Comparison of ENCODE assay signal across 1 cellular context in the genomic region with DNA sequence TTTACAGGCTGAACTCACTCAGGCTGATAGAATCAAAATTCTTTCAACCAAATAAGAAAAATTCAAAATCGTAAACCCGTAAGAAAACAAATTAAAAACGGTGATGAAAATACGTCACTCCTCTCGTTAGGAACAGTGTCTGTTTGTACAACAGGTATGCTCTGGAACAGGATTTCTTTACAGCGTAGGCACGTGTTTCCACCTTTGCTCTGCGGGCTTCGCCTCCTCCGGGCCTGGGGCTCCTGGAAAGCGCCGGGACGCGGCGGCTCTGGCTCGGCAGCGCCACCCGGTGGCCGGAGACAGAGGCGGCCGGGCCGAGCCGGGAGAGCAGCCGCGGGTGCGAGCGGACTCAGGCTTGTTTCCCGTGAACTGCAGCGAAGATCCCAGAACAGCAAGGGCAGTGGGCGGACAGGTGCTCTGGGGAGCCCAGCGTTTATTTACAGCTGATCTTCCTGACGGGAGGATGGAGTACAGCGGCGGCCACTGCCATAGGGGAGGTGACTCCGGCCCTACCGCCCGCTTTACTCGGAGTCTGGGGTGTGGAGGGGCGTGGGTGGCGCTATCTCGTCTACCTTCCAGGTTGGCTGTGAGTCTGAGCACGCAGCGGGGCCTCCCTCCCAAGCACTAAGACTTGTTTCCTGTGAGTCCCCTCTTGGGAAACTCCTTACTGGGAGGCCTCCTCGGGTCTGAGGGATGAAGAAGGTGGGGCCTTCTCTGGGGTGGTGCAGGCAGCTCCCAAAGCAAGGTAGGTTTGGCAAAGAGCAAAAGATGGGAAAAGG.
TF ChIP-seq lines count a peak whose summit lies in the region.

No MANE protein-coding gene starts in this region.

TF ChIP-seq in K562, 482 proteins besides CTCF, POLR2A, EP300 and RAD21 (continued from another document and continues in another):
- TF ChIP-seq, protein P1, sequence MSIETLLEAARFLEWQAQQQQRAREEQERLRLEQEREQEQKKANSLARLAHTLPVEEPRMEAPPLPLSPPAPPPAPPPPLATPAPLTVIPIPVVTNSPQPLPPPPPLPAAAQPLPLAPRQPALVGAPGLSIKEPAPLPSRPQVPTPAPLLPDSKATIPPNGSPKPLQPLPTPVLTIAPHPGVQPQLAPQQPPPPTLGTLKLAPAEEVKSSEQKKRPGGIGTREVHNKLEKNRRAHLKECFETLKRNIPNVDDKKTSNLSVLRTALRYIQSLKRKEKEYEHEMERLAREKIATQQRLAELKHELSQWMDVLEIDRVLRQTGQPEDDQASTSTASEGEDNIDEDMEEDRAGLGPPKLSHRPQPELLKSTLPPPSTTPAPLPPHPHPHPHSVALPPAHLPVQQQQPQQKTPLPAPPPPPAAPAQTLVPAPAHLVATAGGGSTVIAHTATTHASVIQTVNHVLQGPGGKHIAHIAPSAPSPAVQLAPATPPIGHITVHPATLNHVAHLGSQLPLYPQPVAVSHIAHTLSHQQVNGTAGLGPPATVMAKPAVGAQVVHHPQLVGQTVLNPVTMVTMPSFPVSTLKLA (conservative IDR thresholded peaks at IDR 0.05): peak; percentile 59 to 70
- 0 out of 4 replicates have a peak, but pooled peaks of 1 of the 2 experiments have one; percentile 52 for TF ChIP-seq ARNT (IDR thresholded peaks at IDR 0.05)
- peak; percentile 80; the same call in 1 of the 2 replicates for TF ChIP-seq ARID2 (IDR thresholded peaks at IDR 0.05)
- TF ChIP-seq ZSCAN29 (IDR thresholded peaks at IDR 0.05): no peak
- TF ChIP-seq, protein P2, sequence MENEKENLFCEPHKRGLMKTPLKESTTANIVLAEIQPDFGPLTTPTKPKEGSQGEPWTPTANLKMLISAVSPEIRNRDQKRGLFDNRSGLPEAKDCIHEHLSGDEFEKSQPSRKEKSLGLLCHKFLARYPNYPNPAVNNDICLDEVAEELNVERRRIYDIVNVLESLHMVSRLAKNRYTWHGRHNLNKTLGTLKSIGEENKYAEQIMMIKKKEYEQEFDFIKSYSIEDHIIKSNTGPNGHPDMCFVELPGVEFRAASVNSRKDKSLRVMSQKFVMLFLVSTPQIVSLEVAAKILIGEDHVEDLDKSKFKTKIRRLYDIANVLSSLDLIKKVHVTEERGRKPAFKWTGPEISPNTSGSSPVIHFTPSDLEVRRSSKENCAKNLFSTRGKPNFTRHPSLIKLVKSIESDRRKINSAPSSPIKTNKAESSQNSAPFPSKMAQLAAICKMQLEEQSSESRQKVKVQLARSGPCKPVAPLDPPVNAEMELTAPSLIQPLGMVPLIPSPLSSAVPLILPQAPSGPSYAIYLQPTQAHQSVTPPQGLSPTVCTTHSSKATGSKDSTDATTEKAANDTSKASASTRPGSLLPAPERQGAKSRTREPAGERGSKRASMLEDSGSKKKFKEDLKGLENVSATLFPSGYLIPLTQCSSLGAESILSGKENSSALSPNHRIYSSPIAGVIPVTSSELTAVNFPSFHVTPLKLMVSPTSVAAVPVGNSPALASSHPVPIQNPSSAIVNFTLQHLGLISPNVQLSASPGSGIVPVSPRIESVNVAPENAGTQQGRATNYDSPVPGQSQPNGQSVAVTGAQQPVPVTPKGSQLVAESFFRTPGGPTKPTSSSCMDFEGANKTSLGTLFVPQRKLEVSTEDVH (IDR thresholded peaks at IDR 0.05; ENCODE audit: low read depth, partially characterized antibody): no peak
- no peak for TF ChIP-seq ETV6 (IDR thresholded peaks at IDR 0.05; ENCODE audit: borderline replicate concordance in 1 of 2, low read depth in 2 of 2, low read length in 1 of 2)
- no peak for TF ChIP-seq ETV6 (CRISPR knock-in tag; IDR thresholded peaks at IDR 0.05; ENCODE audit: borderline replicate concordance)
- TF ChIP-seq ETV5 (CRISPR knock-in tag; IDR thresholded peaks at IDR 0.05; ENCODE audit: low read depth): no peak
- TF ChIP-seq SMARCE1 (IDR thresholded peaks at IDR 0.05): no peak
- TF ChIP-seq, protein P3, sequence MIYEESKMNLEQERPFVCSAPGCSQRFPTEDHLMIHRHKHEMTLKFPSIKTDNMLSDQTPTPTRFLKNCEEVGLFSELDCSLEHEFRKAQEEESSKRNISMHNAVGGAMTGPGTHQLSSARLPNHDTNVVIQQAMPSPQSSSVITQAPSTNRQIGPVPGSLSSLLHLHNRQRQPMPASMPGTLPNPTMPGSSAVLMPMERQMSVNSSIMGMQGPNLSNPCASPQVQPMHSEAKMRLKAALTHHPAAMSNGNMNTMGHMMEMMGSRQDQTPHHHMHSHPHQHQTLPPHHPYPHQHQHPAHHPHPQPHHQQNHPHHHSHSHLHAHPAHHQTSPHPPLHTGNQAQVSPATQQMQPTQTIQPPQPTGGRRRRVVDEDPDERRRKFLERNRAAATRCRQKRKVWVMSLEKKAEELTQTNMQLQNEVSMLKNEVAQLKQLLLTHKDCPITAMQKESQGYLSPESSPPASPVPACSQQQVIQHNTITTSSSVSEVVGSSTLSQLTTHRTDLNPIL (CRISPR knock-in tag; IDR thresholded peaks at IDR 0.05): no peak
- TF ChIP-seq SREBF2 (CRISPR knock-in tag; IDR thresholded peaks at IDR 0.05): no peak
- TF ChIP-seq ZNF507 (tag; conservative IDR thresholded peaks at IDR 0.05): no peak
- TF ChIP-seq, protein P4, sequence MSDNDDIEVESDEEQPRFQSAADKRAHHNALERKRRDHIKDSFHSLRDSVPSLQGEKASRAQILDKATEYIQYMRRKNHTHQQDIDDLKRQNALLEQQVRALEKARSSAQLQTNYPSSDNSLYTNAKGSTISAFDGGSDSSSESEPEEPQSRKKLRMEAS (CRISPR knock-in tag; IDR thresholded peaks at IDR 0.05): peak; percentile 73
- TF ChIP-seq, protein P5, sequence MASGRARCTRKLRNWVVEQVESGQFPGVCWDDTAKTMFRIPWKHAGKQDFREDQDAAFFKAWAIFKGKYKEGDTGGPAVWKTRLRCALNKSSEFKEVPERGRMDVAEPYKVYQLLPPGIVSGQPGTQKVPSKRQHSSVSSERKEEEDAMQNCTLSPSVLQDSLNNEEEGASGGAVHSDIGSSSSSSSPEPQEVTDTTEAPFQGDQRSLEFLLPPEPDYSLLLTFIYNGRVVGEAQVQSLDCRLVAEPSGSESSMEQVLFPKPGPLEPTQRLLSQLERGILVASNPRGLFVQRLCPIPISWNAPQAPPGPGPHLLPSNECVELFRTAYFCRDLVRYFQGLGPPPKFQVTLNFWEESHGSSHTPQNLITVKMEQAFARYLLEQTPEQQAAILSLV (tag; IDR thresholded peaks at IDR 0.05): no peak
- TF ChIP-seq ZNF197 (CRISPR knock-in tag; IDR thresholded peaks at IDR 0.05; ENCODE audit: low read depth): peak; percentile 79; the same call in 1 of the 2 replicates
- peak; percentile 74 for TF ChIP-seq ZKSCAN8 (CRISPR knock-in tag; IDR thresholded peaks at IDR 0.05)
- peak; percentile 98 for TF ChIP-seq SMAD4 (CRISPR knock-in tag; conservative IDR thresholded peaks at IDR 0.05)
- TF ChIP-seq MXI1 (IDR thresholded peaks at IDR 0.05; ENCODE audit: low read depth, low read length): no peak
- TF ChIP-seq SMAD1 (IDR thresholded peaks at IDR 0.05; ENCODE audit: low read depth, low read length, partially characterized antibody): no peak
- TF ChIP-seq ELF4 (CRISPR knock-in tag; IDR thresholded peaks at IDR 0.05): no peak
- TF ChIP-seq ZNF217 (CRISPR knock-in tag; IDR thresholded peaks at IDR 0.05): no peak
- no peak for TF ChIP-seq CEBPB (tag; IDR thresholded peaks at IDR 0.05)
- no peak for TF ChIP-seq ZNF23 (CRISPR knock-in tag; IDR thresholded peaks at IDR 0.05)
- TF ChIP-seq CHD1 (IDR thresholded peaks at IDR 0.05; ENCODE audit: low read length): no peak
- TF ChIP-seq, protein P6, sequence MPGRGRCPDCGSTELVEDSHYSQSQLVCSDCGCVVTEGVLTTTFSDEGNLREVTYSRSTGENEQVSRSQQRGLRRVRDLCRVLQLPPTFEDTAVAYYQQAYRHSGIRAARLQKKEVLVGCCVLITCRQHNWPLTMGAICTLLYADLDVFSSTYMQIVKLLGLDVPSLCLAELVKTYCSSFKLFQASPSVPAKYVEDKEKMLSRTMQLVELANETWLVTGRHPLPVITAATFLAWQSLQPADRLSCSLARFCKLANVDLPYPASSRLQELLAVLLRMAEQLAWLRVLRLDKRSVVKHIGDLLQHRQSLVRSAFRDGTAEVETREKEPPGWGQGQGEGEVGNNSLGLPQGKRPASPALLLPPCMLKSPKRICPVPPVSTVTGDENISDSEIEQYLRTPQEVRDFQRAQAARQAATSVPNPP (IDR thresholded peaks at IDR 0.05; ENCODE audit: borderline replicate concordance, insufficient read depth, insufficient read length): no peak
- TF ChIP-seq CEBPG (CRISPR knock-in tag; IDR thresholded peaks at IDR 0.05): no peak
- no peak for TF ChIP-seq CEBPG (tag; conservative IDR thresholded peaks at IDR 0.05 in 1 of 2, IDR thresholded peaks at IDR 0.05 in 1 of 2)
- no peak for TF ChIP-seq TRIM24 (IDR thresholded peaks at IDR 0.05)
- TF ChIP-seq, protein P7, sequence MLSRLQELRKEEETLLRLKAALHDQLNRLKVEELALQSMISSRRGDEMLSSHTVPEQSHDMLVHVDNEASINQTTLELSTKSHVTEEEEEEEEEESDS (CRISPR knock-in tag; IDR thresholded peaks at IDR 0.05): no peak
- no peak for TF ChIP-seq ZZZ3 (IDR thresholded peaks at IDR 0.05)
- no peak for TF ChIP-seq CBX5 (IDR thresholded peaks at IDR 0.05; ENCODE audit: borderline replicate concordance, low read depth)
- no peak for TF ChIP-seq YBX1 (IDR thresholded peaks at IDR 0.05)
- no peak for TF ChIP-seq HNRNPK (IDR thresholded peaks at IDR 0.05; ENCODE audit: low read depth, low read length, poor library complexity, severe bottlenecking)
- peak; percentile 56 for TF ChIP-seq NUFIP1 (IDR thresholded peaks at IDR 0.05; ENCODE audit: partially characterized antibody)
- TF ChIP-seq ZNF175 (CRISPR knock-in tag; IDR thresholded peaks at IDR 0.05; ENCODE audit: low read depth): peak; percentile 98
- no peak for TF ChIP-seq ZNF274 (IDR thresholded peaks at IDR 0.05; ENCODE audit: borderline replicate concordance, low read depth, low read length)
- TF ChIP-seq, protein P8, sequence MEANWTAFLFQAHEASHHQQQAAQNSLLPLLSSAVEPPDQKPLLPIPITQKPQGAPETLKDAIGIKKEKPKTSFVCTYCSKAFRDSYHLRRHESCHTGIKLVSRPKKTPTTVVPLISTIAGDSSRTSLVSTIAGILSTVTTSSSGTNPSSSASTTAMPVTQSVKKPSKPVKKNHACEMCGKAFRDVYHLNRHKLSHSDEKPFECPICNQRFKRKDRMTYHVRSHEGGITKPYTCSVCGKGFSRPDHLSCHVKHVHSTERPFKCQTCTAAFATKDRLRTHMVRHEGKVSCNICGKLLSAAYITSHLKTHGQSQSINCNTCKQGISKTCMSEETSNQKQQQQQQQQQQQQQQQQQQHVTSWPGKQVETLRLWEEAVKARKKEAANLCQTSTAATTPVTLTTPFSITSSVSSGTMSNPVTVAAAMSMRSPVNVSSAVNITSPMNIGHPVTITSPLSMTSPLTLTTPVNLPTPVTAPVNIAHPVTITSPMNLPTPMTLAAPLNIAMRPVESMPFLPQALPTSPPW (CRISPR knock-in tag; IDR thresholded peaks at IDR 0.05): peak; percentile 47; the same call in 1 of the 2 replicates
- no peak for TF ChIP-seq CAMTA2 (CRISPR knock-in tag; conservative IDR thresholded peaks at IDR 0.05)
- TF ChIP-seq NFE2 (IDR thresholded peaks at IDR 0.05; ENCODE audit: low read depth): no peak
- TF ChIP-seq, protein P9, sequence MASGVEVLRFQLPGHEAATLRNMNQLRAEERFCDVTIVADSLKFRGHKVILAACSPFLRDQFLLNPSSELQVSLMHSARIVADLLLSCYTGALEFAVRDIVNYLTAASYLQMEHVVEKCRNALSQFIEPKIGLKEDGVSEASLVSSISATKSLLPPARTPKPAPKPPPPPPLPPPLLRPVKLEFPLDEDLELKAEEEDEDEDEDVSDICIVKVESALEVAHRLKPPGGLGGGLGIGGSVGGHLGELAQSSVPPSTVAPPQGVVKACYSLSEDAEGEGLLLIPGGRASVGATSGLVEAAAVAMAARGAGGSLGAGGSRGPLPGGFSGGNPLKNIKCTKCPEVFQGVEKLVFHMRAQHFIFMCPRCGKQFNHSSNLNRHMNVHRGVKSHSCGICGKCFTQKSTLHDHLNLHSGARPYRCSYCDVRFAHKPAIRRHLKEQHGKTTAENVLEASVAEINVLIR (CRISPR knock-in tag; IDR thresholded peaks at IDR 0.05): peak; percentile 36; the same call in 1 of the 2 replicates
- TF ChIP-seq PTBP1 (IDR thresholded peaks at IDR 0.05; ENCODE audit: low read depth, low read length): no peak
- TF ChIP-seq BRD9 (IDR thresholded peaks at IDR 0.05; ENCODE audit: low read depth, partially characterized antibody): peak; percentile 74
- TF ChIP-seq ZNF41 (CRISPR knock-in tag; conservative IDR thresholded peaks at IDR 0.05): peak; percentile 88
- TF ChIP-seq ZNF644 (tag; IDR thresholded peaks at IDR 0.05; ENCODE audit: low read depth): peak; percentile 74
- peak; percentile 73 for TF ChIP-seq MYC (IDR thresholded peaks at IDR 0.05; ENCODE audit: low read depth, low read length)
- TF ChIP-seq MYC (CRISPR knock-in tag; IDR thresholded peaks at IDR 0.05; ENCODE audit: borderline replicate concordance, low read depth): no peak; the same call in 1 of the 2 replicates
- TF ChIP-seq ZNF589 (CRISPR knock-in tag; IDR thresholded peaks at IDR 0.05; ENCODE audit: low read depth): peak; percentile 98
- TF ChIP-seq NCOA6 (IDR thresholded peaks at IDR 0.05): no peak
- TF ChIP-seq BACH1 (tag; IDR thresholded peaks at IDR 0.05): peak; percentile 79
- no peak for TF ChIP-seq ZNF445 (CRISPR knock-in tag; IDR thresholded peaks at IDR 0.05; ENCODE audit: low read depth)
- no peak for TF ChIP-seq NR2C1 (IDR thresholded peaks at IDR 0.05)
- peak; percentile 75 for TF ChIP-seq NR2C1 (tag; IDR thresholded peaks at IDR 0.05)
- peak; percentile 71 for TF ChIP-seq RBFOX2 (IDR thresholded peaks at IDR 0.05; ENCODE audit: low read depth, low read length)
- TF ChIP-seq POU5F1 (IDR thresholded peaks at IDR 0.05; ENCODE audit: borderline replicate concordance, low read depth, low read length, partially characterized antibody): no peak
- no peak for TF ChIP-seq SIN3A (IDR thresholded peaks at IDR 0.05; ENCODE audit: borderline replicate concordance in 2 of 2, control insufficient read depth in 1 of 2, low read depth in 2 of 2, low read length in 2 of 2)
- no peak for TF ChIP-seq SETDB1 (IDR thresholded peaks at IDR 0.05; ENCODE audit: low read length)
- TF ChIP-seq, protein P10, sequence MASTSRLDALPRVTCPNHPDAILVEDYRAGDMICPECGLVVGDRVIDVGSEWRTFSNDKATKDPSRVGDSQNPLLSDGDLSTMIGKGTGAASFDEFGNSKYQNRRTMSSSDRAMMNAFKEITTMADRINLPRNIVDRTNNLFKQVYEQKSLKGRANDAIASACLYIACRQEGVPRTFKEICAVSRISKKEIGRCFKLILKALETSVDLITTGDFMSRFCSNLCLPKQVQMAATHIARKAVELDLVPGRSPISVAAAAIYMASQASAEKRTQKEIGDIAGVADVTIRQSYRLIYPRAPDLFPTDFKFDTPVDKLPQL (IDR thresholded peaks at IDR 0.05; ENCODE audit: extremely low read depth, insufficient read length): no peak
- TF ChIP-seq, protein P11, sequence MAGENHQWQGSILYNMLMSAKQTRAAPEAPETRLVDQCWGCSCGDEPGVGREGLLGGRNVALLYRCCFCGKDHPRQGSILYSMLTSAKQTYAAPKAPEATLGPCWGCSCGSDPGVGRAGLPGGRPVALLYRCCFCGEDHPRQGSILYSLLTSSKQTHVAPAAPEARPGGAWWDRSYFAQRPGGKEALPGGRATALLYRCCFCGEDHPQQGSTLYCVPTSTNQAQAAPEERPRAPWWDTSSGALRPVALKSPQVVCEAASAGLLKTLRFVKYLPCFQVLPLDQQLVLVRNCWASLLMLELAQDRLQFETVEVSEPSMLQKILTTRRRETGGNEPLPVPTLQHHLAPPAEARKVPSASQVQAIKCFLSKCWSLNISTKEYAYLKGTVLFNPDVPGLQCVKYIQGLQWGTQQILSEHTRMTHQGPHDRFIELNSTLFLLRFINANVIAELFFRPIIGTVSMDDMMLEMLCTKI (IDR thresholded peaks at IDR 0.05; ENCODE audit: partially characterized antibody): no peak
- peak; percentile 64 for TF ChIP-seq ZNF707 (CRISPR knock-in tag; conservative IDR thresholded peaks at IDR 0.05)
- TF ChIP-seq KLF6 (CRISPR knock-in tag; IDR thresholded peaks at IDR 0.05; ENCODE audit: borderline replicate concordance): peak; percentile 90
